ENCODE assay signal across 18 cellular contexts in the genomic region with DNA sequence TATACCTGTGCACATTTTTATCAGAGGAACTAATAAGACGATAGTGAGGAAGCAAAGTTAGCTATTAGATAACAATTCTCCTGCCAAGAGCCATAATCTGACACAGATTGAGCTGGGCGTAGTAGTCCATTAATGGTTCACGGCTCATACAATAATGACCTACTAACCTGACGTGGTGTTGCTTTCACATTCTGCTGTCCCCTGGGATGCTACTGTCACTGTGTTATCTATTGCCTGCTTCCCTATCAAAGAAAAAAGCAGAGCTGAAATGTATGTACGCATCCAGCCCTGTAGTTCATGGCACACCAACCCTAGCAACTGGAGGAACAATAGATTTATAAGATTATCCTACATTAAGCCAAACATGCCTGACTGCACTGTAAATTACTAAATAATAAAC.
"Had no signal": no experiment of that assay in that cellular context is flagged by ENCODE, and none has a peak within 500 bp of the region (broad histone marks: within the 10 kb centered on the region; RNA-seq: fewer than 3 reads in every experiment).

No MANE protein-coding gene starts in this region.

- H3K4me1 ChIP-seq: colonic mucosa, parathyroid adenoma, prostate gland, right lobe of liver, thyroid gland had no signal

- H2AFZ ChIP-seq: parathyroid adenoma had no signal

- H3K27ac ChIP-seq: colonic mucosa, parathyroid adenoma, prostate gland, right lobe of liver, suprapubic skin, thyroid gland had no signal

- H3K4me1 Mint-ChIP-seq: stimulated activated effector memory CD8-positive, alpha-beta T cell treated with anti-CD3 and anti-CD28 coated beads, Interleukin-12 subunit alpha, Interleukin-12 subunit beta, amount 100 ng/mL, for 72 hours had no signal

- DNase-seq: colonic mucosa; dermis blood vessel endothelial cell; kidney; left cardiac atrium; left ventricle myocardium superior; midbrain; right lobe of liver; stimulated activated CD4-positive, alpha-beta T cell treated with anti-CD3 and anti-CD28 coated beads, Interleukin-4, amount 100 ng/mL, for 1 hour; stimulated activated CD8-positive, alpha-beta memory T cell treated with anti-CD3 and anti-CD28 coated beads, Interleukin-4, amount 100 ng/mL, for 48 hours; stimulated activated naive CD8-positive, alpha-beta T cell treated with anti-CD3 and anti-CD28 coated beads, Interleukin-15, Interleukin-2, amounts not matched to agents 100 U/mL and 50 U/mL, for 24 hours; thyroid gland had no signal

- H3K4me3 Mint-ChIP-seq: natural killer cell treated with Interleukin-12 subunit alpha and Interleukin-12 subunit beta and Interleukin-15 and Interleukin-18, amount 100 ng/mL, for 72 hours; stimulated activated effector memory CD8-positive, alpha-beta T cell treated with anti-CD3 and anti-CD28 coated beads, Interleukin-12 subunit alpha, Interleukin-12 subunit beta, amount 100 ng/mL, for 72 hours had no signal

- H3K4me3 ChIP-seq: colonic mucosa, lung, prostate gland, right lobe of liver, suprapubic skin, thyroid gland had no signal

- H3K27me3 ChIP-seq: colonic mucosa, right lobe of liver, suprapubic skin, thyroid gland had no signal

- H3K36me3 Mint-ChIP-seq: natural killer cell treated with Interleukin-12 subunit alpha and Interleukin-12 subunit beta and Interleukin-15 and Interleukin-18, amount 100 ng/mL, for 72 hours; stimulated activated effector memory CD8-positive, alpha-beta T cell treated with anti-CD3 and anti-CD28 coated beads, Interleukin-12 subunit alpha, Interleukin-12 subunit beta, amount 100 ng/mL, for 72 hours; type B pancreatic cell had no signal

- H3K36me3 ChIP-seq: colonic mucosa, prostate gland, right lobe of liver, suprapubic skin, thyroid gland had no signal

- H3K79me2 ChIP-seq: parathyroid adenoma had no signal

- H3K9me3 Mint-ChIP-seq: natural killer cell treated with Interleukin-12 subunit alpha and Interleukin-12 subunit beta and Interleukin-15 and Interleukin-18, amount 100 ng/mL, for 72 hours had no signal

- ATAC-seq: left cardiac atrium; left ventricle myocardium superior; natural killer cell treated with Interleukin-12 subunit alpha and Interleukin-12 subunit beta and Interleukin-15 and Interleukin-18, amount 100 ng/mL, for 72 hours; right lobe of liver; stimulated activated effector memory CD8-positive, alpha-beta T cell treated with anti-CD3 and anti-CD28 coated beads, Interleukin-12 subunit alpha, Interleukin-12 subunit beta, amount 100 ng/mL, for 72 hours; stimulated activated naive CD8-positive, alpha-beta T cell treated with anti-CD3 and anti-CD28 coated beads, Interleukin-15, Interleukin-2, amounts not matched to agents 100 U/mL and 50 U/mL, for 24 hours had no signal

- H3K27ac Mint-ChIP-seq: natural killer cell treated with Interleukin-12 subunit alpha and Interleukin-12 subunit beta and Interleukin-15 and Interleukin-18, amount 100 ng/mL, for 72 hours; stimulated activated effector memory CD8-positive, alpha-beta T cell treated with anti-CD3 and anti-CD28 coated beads, Interleukin-12 subunit alpha, Interleukin-12 subunit beta, amount 100 ng/mL, for 72 hours; type B pancreatic cell had no signal
